8 cellular contexts compared by ENCODE assay signal in the genomic region with DNA sequence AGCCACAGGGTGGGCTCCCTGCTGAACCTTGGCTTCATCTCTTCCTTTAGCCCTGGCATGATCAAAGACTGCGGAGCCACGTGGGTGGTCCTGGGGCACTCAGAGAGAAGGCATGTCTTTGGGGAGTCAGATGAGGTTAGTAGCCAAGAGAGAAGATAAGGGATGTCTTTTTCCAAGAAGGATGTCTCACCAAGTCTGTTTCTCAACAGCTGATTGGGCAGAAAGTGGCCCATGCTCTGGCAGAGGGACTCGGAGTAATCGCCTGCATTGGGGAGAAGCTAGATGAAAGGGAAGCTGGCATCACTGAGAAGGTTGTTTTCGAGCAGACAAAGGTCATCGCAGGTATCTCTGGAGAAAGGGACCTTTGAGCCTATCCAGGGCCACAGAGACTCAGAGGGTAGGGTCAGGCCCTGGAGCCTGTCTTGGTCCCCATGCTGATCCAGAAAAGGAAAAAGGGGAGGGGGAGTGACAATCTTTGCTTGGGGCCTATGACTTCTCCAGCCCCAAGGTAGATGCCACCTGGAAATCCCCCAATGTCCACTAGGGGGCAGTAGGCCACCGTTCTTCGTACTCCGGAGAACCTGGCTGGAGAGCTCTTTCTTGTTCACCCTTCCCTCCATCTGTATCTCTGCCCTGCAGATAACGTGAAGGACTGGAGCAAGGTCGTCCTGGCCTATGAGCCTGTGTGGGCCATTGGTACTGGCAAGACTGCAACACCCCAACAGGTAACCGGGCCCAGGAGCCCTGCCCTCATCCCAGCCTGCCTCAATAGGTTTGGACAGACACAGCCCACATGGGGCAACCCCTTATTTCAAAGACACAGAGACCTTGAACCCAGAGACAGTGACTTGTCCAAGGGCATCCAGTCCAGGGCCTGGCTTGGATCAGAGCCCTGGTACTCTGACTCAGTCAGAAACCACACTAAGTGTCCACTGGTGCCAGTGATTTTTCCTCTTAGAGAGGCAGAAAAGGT. TPM values are rescaled to one million over a fixed set of nuclear protein-coding genes. Genes with fewer than 3 reads are reported as not detected.
DNase-seq lines count a peak whose midpoint lies in the region; ATAC-seq and TF ChIP-seq lines count a peak whose summit lies in the region.

No MANE protein-coding gene starts in this region.

- DNase-seq in DMS53 treated with DMSO at 0.1 percent for 48 hours (lab: John Stamatoyannopoulos, UW; ENCODE audit: unreplicated experiment) (peak; percentile 92), M059J (ENCODE audit: low read depth) (peak; percentile 70), SIG-M5 (lab: John Stamatoyannopoulos, UW) (peak; percentile 12), globus pallidus (ENCODE audit: low spot score) (peak; percentile 72), osteoblast (ENCODE audit: insufficient read length, low spot score, missing footprints) (peak; percentile 97), testis (peak; percentile 83)
- DNase-seq in activated naive CD4-positive, alpha-beta T cell (lab: John Stamatoyannopoulos, UW) = peak; percentile 59 to 81 (median 70)

- H2AFZ ChIP-seq in osteoblast (ENCODE audit: low read length) = no peak overlapping the region

- TF ChIP-seq CTCF in osteoblast (IDR thresholded peaks at IDR 0.05; ENCODE audit: extremely low read depth, low read depth, low read length) (peak; percentile 91), testis (IDR thresholded peaks at IDR 0.05) (peak; percentile 81 to 96 (median 87))

- peaks cover 53% of the 10 kb centered on the region for H3K79me2 ChIP-seq in osteoblast (ENCODE audit: insufficient read depth, low read length)

- H3K4me2 ChIP-seq in osteoblast (ENCODE audit: insufficient read depth, low read length) = peak overlapping the region; percentile 94

- H3K4me3 ChIP-seq in osteoblast (ENCODE audit: insufficient read depth, low read length) (peak overlapping the region; percentile 81), testis (peak overlapping the region in 1 of 2 donors; percentile 90)

- H3K4me1 ChIP-seq in osteoblast (ENCODE audit: insufficient read depth, low read length) (peaks cover 42% of the 10 kb centered on the region), testis (peaks cover 40% of the 10 kb centered on the region)

- H3K27me3 ChIP-seq in osteoblast (ENCODE audit: insufficient read depth, low read length) (no peaks in the 10 kb centered on the region), testis (no peaks in the 10 kb centered on the region)

- H4K20me1 ChIP-seq in osteoblast (ENCODE audit: insufficient read depth, low read length) = peaks cover 42% of the 10 kb centered on the region

- TF ChIP-seq POLR2A in testis (IDR thresholded peaks at IDR 0.05) = no peak

- peak overlapping the region; percentile 19 for H3K27ac ChIP-seq in osteoblast (ENCODE audit: low read depth, low read length)
- H3K27ac ChIP-seq in testis = peak overlapping the region; percentile 90 to 95

- H3K9me3 ChIP-seq in osteoblast (ENCODE audit: low read depth, low read length) (no peaks in the 10 kb centered on the region), testis (no peaks in the 10 kb centered on the region)

- H3K36me3 ChIP-seq in osteoblast (ENCODE audit: insufficient read depth, low read length) = peaks cover 38% of the 10 kb centered on the region
- no peaks in the 10 kb centered on the region for H3K36me3 ChIP-seq in testis (ENCODE audit: low read depth, missing control alignments)

- ATAC-seq in GM21528 (IDR thresholded peaks at IDR 0.05; ENCODE audit: low FRiP score, unreplicated experiment) = no peak

- WGBS in testis, 2 donors = 36 to 37% methylated on average over 9 to 12 of the region's 12 CpGs

- intact Hi-C loops in testis (cut with DNase I; ENCODE audit: low total_unique reads) = no loop called here

RNA-seq across cellular contexts. Expression of a gene that starts 2.0 kb away (rescaled TPM):
- total RNA-seq in M059J (2014; rRNA removed; shearing (Covaris generic)) = 1,942 and 2,129 TPM in 2 replicates
- total RNA-seq in osteoblast = 385 and 553 TPM in 2 replicates
- 100 to 1,000 TPM; 347 to 356 TPM for total RNA-seq in testis
- 544 TPM for polyA plus RNA-seq in testis (ENCODE audit: insufficient read depth, low read depth, low replicate concordance)

RNA-seq across cellular contexts. Expression of a gene that starts 3.8 kb away (rescaled TPM):
- total RNA-seq in M059J (2014; rRNA removed; shearing (Covaris generic)) = 6.1 and 7.7 TPM in 2 replicates
- total RNA-seq in osteoblast (11.5 and 11.9 TPM in 2 replicates), testis (10 to 100 TPM; 11.6 to 22.0 TPM)
- 21.3 TPM for polyA plus RNA-seq in testis (ENCODE audit: insufficient read depth, low read depth, low replicate concordance)

RNA-seq across cellular contexts. Expression of a gene that starts 17.4 kb away (rescaled TPM):
- total RNA-seq in M059J (2014; rRNA removed; shearing (Covaris generic)) = 47.3 and 79.3 TPM in 2 replicates
- total RNA-seq in osteoblast (65.7 and 77.1 TPM in 2 replicates), testis (10 to 100 TPM; 96.1 to 97.5 TPM)
- 154 TPM for polyA plus RNA-seq in testis (ENCODE audit: insufficient read depth, low read depth, low replicate concordance)

RNA-seq across cellular contexts. Expression of a gene that starts 18.2 kb away (rescaled TPM):
- 123 and 126 TPM in 2 replicates for total RNA-seq in M059J (2014; rRNA removed; shearing (Covaris generic))
- total RNA-seq in osteoblast = 4.0 and 5.0 TPM in 2 replicates
- 10 to 100 TPM; 27.5 to 43.5 TPM for total RNA-seq in testis
- polyA plus RNA-seq in testis (ENCODE audit: insufficient read depth, low read depth, low replicate concordance) = 81.7 TPM

RNA-seq across cellular contexts. Expression of a gene that starts 28.6 kb away (rescaled TPM):
- 0.57 TPM in 1 of 2 replicates, not detected in the other for total RNA-seq in M059J (2014; rRNA removed; shearing (Covaris generic))
- 1.4 and 2.7 TPM in 2 replicates for total RNA-seq in osteoblast
- 1 to 10 TPM; 4.8 to 5.0 TPM for total RNA-seq in testis
- polyA plus RNA-seq in testis (ENCODE audit: insufficient read depth, low read depth, low replicate concordance) = 1.6 TPM

Comparison
In these comparisons a context has a peak if more than half of its experiments do, and no peak if none do; other contexts are left out.
1. DNase-seq: peak in every context shown above with its lines; median percentile 97 in osteoblast; 92 in DMS53 treated with DMSO at 0.1 percent for 48 hours; 83 in testis; 72 in globus pallidus; 70 in activated naive CD4-positive, alpha-beta T cell; 70 in M059J; 12 in SIG-M5.